In the genomic region with DNA sequence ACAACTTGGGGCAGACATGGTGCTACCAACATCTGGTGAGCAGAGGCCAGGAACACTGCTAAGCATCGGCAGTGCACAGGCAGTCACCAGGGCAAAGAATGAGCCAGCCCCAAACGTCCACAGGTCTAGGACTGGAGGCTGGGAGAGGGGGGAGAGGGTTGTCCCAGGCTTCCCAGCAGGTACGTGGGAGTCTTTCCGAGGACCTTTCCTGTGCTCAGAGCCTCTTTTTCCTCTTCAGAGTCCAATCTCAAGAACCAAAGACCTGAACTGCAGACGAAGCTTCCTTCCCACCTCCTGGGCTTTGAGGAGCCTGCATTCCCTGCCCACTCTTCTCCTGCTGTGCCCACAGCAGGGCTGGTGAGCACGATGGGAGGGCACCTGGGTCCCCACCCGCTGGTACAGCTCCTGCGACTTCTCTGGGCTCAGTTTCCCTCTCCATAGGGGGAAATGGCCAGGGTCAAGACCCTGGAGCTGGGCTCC, we compare ENCODE assay signal across 21 cellular contexts. TPM values are rescaled to one million over a fixed set of nuclear protein-coding genes. Genes with fewer than 3 reads are reported as not detected.
DNase-seq lines count a peak whose midpoint lies in the region; ATAC-seq and TF ChIP-seq lines count a peak whose summit lies in the region.
"Had no signal": no experiment of that assay in that cellular context is flagged by ENCODE, and none has a peak within 500 bp of the region (broad histone marks: within the 10 kb centered on the region; RNA-seq: fewer than 3 reads in every experiment).

No MANE protein-coding gene starts in this region.

- peaks cover 19% of the 10 kb centered on the region for H3K27me3 Mint-ChIP-seq in osteocyte (ENCODE audit: unreplicated experiment)

- no peaks in the 10 kb centered on the region for H3K4me1 Mint-ChIP-seq in osteocyte (ENCODE audit: unreplicated experiment)
- H3K4me1 Mint-ChIP-seq: CD14-positive monocyte had no signal

- POLR2A ChIA-PET in HEK293 (lab: Yijun Ruan, JAX), result no interaction called here

- H3K27ac Mint-ChIP-seq in osteocyte (ENCODE audit: unreplicated experiment), result no peak overlapping the region
- H3K27ac Mint-ChIP-seq: CD14-positive monocyte had no signal

- no peak for TF ChIP-seq CTCF in GM13977 (IDR thresholded peaks at IDR 0.05; ENCODE audit: extremely low read depth, insufficient read depth, missing control alignments)
- no peak for TF ChIP-seq CTCF in HEK293 (tag by site-specific recombination; IDR thresholded peaks at IDR 0.05)
- no peak for TF ChIP-seq CTCF in osteocyte (IDR thresholded peaks at IDR 0.05)

- H3K36me3 ChIP-seq in HEK293 (ENCODE audit: control insufficient read depth in 2 of 2, insufficient read depth in 1 of 2, low read length in 2 of 2), result no peaks in the 10 kb centered on the region

- H3K9me3 ChIP-seq in HEK293 (ENCODE audit: control insufficient read depth, insufficient read depth, low read depth, low read length), result no peaks in the 10 kb centered on the region

- no peak overlapping the region for H3K27ac ChIP-seq in HEK293 (ENCODE audit: extremely low read depth, low read depth, low read length)
- H3K27ac ChIP-seq: GM23248 had no signal

- in situ Hi-C loops in GM13977 (cut with MboI; ENCODE audit: low pct_unique_long_range_greater_than_20kb, low sequenced_read_pairs, unreplicated experiment), result no loop called here

- no peaks in the 10 kb centered on the region for H3K36me3 Mint-ChIP-seq in osteocyte (ENCODE audit: unreplicated experiment)
- H3K36me3 Mint-ChIP-seq: CD14-positive monocyte had no signal

- CTCF ChIA-PET in HEK293 (lab: Yijun Ruan, JAX), result no interaction called here

- no peak overlapping the region for H3K4me3 Mint-ChIP-seq in osteocyte (ENCODE audit: unreplicated experiment)
- H3K4me3 Mint-ChIP-seq: CD14-positive monocyte had no signal

- DNase-seq in GM13977 (ENCODE audit: low spot score), result peak; percentile 18
- DNase-seq in iPS-NIHi11 (ENCODE audit: low spot score), result peak; percentile 8
- DNase-seq in osteocyte (ENCODE audit: extremely low spot score, unreplicated experiment), result peak; percentile 56
- DNase-seq in activated gamma-delta T cell (lab: John Stamatoyannopoulos, UW), result no peak
- no peak for DNase-seq in ureter (ENCODE audit: low spot score)
- DNase-seq: AML-193, DMS79 treated with DMSO at 0.1 percent for 48 hours, GM23248, HCEC 1CT, KG1, NCI-H1105 treated with DMSO at 0.1 percent for 48 hours, NCI-H1694, NCI-H2081 treated with DMSO at 0.1 percent for 48 hours, NCI-H748 treated with DMSO at 0.1 percent for 48 hours, SHP77 treated with DMSO at 0.1 percent for 48 hours had no signal

- H3K4me3 ChIP-seq in HEK293 (ENCODE audit: low read depth, low read length), result no peak overlapping the region
- H3K4me3 ChIP-seq: GM23248 had no signal

- no peaks in the 10 kb centered on the region for H3K4me1 ChIP-seq in HEK293 (ENCODE audit: control insufficient read depth, insufficient read depth, low read length)

- H3K9me3 Mint-ChIP-seq in osteocyte (ENCODE audit: unreplicated experiment), result no peaks in the 10 kb centered on the region

- ATAC-seq in HG03280 (IDR thresholded peaks at IDR 0.05; ENCODE audit: unreplicated experiment) (no peak), GM19397 (IDR thresholded peaks at IDR 0.05; ENCODE audit: unreplicated experiment) (no peak)

TF ChIP-seq in HEK293, 187 proteins besides CTCF, POLR2A, EP300 and RAD21:
- TF ChIP-seq EGR2 (tag by site-specific recombination; IDR thresholded peaks at IDR 0.05; ENCODE audit: low read depth) (peak; percentile 13; the same call in 1 of the 2 replicates), ZFHX2 (tag by site-specific recombination; conservative IDR thresholded peaks at IDR 0.05) (0 out of 2 replicates have a peak, but pooled peaks have one; percentile 6), IKZF3 (tag by site-specific recombination; IDR thresholded peaks at IDR 0.05) (no peak), ZIC2 (tag by site-specific recombination; IDR thresholded peaks at IDR 0.05) (peak; percentile 32; the same call in 1 of the 2 replicates), TRIM28 (IDR thresholded peaks at IDR 0.05; ENCODE audit: borderline replicate concordance, low read length) (no peak)
- TF ChIP-seq, protein P1, sequence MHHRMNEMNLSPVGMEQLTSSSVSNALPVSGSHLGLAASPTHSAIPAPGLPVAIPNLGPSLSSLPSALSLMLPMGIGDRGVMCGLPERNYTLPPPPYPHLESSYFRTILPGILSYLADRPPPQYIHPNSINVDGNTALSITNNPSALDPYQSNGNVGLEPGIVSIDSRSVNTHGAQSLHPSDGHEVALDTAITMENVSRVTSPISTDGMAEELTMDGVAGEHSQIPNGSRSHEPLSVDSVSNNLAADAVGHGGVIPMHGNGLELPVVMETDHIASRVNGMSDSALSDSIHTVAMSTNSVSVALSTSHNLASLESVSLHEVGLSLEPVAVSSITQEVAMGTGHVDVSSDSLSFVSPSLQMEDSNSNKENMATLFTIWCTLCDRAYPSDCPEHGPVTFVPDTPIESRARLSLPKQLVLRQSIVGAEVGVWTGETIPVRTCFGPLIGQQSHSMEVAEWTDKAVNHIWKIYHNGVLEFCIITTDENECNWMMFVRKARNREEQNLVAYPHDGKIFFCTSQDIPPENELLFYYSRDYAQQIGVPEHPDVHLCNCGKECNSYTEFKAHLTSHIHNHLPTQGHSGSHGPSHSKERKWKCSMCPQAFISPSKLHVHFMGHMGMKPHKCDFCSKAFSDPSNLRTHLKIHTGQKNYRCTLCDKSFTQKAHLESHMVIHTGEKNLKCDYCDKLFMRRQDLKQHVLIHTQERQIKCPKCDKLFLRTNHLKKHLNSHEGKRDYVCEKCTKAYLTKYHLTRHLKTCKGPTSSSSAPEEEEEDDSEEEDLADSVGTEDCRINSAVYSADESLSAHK (tag by site-specific recombination; IDR thresholded peaks at IDR 0.05), result no peak

RNA-seq across cellular contexts. Expression of a gene that starts 48.7 kb away (rescaled TPM):
- total RNA-seq in osteocyte (0.60 and 0.86 TPM in 2 replicates), ureter (0.39 TPM)
- total RNA-seq: GM23248, NCI-H460, RPMI7951 had no signal

RNA-seq across cellular contexts. Expression of a gene that starts 50.5 kb away (rescaled TPM):
- total RNA-seq in osteocyte, result not detected in 2 replicates
- total RNA-seq in ureter, result 77.9 TPM

Comparison
In these comparisons a context has a peak if more than half of its experiments do, and no peak if none do; other contexts are left out.
1. DNase-seq: peak in GM13977 (single experiment), iPS-NIHi11 (single experiment) and osteocyte (single experiment); none in activated gamma-delta T cell (single experiment) and ureter (single experiment).
2. RNA of a gene that starts 50.5 kb away (total RNA-seq): 77.9 TPM in ureter (single experiment); not detected in osteocyte; every median in the first group is over 10 times any median in the second.